9 cellular contexts compared by ENCODE assay signal in genomic region chr1:12339410-12339809, GRCh38.
A peak's percentile ranks its signal among the peaks of the same experiment; 100 is the strongest.
DNase-seq lines count a peak whose midpoint lies in the region; ATAC-seq and TF ChIP-seq lines count a peak whose summit lies in the region.
"Had no signal": no experiment of that assay in that cellular context is flagged by ENCODE, and none has a peak within 500 bp of the region (broad histone marks: within the 10 kb centered on the region; RNA-seq: fewer than 3 reads in every experiment).

No MANE protein-coding gene starts in this region.

- ATAC-seq in Right ventricle myocardium inferior (peak; percentile 54), HG03095 (IDR thresholded peaks at IDR 0.05; ENCODE audit: unreplicated experiment) (no peak)

- no peak for DNase-seq in Right ventricle myocardium inferior (ENCODE audit: missing footprints)
- no peak for DNase-seq in cardiac septum (ENCODE audit: low spot score)
- DNase-seq in dorsolateral prefrontal cortex: no peak
- DNase-seq in medulla oblongata (ENCODE audit: extremely low spot score): peak; percentile 43
- DNase-seq in SW 1271 (lab: John Stamatoyannopoulos, UW): no peak
- DNase-seq in GM10248 (ENCODE audit: extremely low spot score): no peak
- no peak for DNase-seq in DMS114 treated with DMSO at 0.1 percent for 48 hours (lab: John Stamatoyannopoulos, UW; ENCODE audit: unreplicated experiment)
- DNase-seq: posterior cingulate gyrus had no signal

- no peak overlapping the region for H3K4me3 ChIP-seq in dorsolateral prefrontal cortex

- H3K27ac ChIP-seq in dorsolateral prefrontal cortex: peak overlapping the region in 54 of 59 donors; percentile 14 to 91 (median 64)

- no peaks in the 10 kb centered on the region for H3K27me3 ChIP-seq in dorsolateral prefrontal cortex

- POLR2A ChIA-PET in GM10248 (lab: Yijun Ruan, JAX): interaction anchor here (0.6 kb wide), 1 partner anchor 1646 kb away, joined by 11 read pairs; no protein-coding TSS in a partner anchor

- CTCF ChIA-PET in GM10248 (lab: Yijun Ruan, JAX): interaction anchor here (1.0 to 1.4 kb wide), 3 partner anchors 11 to 320 kb away, joined by 3 read pairs; no protein-coding TSS in a partner anchor

- TF ChIP-seq CTCF in dorsolateral prefrontal cortex (IDR thresholded peaks at IDR 0.05 in 54 of 56, conservative IDR thresholded peaks at IDR 0.05 in 2 of 56; ENCODE audit: low read depth in 1 of 56, partially characterized antibody in 56 of 56): peak in 29 of 56 donors; percentile 7 to 41 (median 24)
- TF ChIP-seq CTCF in GM10248 (IDR thresholded peaks at IDR 0.05; ENCODE audit: control extremely low read depth, extremely low read depth, low read depth, missing control alignments): no peak

- intact Hi-C loops in Right ventricle myocardium inferior (cut with DNase I) (no loop called here), cardiac septum (cut with DNase I) (loop anchor here (5.0 kb wide), 1 partner anchor 278 kb away; the partner anchor contains the start of gene DHRS3), dorsolateral prefrontal cortex (cut with DNase I) (no loop called here)
